ENCODE assay signal across 27 cellular contexts in genomic region chr14:60344751-60345150, GRCh38.
"Had no signal": no experiment of that assay in that cellular context is flagged by ENCODE, and none has a peak within 500 bp of the region (broad histone marks: within the 10 kb centered on the region; RNA-seq: fewer than 3 reads in every experiment).

No MANE protein-coding gene starts in this region.

- DNase-seq: activated B cell treated with CpG ODN at 0.5 μM for 24 hours; activated CD4-positive, alpha-beta memory T cell treated with anti-CD3 and anti-CD28 coated beads, Interleukin-2, amount 10 ng/mL, durations not matched to agents 7 days and 5 days; activated CD4-positive, alpha-beta T cell treated with anti-CD3 and anti-CD28 coated beads, Interleukin-2, amount 10 ng/mL, durations not matched to agents 7 days and 5 days; activated CD4-positive, alpha-beta T cell treated with anti-CD3 and anti-CD28 coated beads, Interleukin-2, amount 50 U/mL, for 4 hours; activated effector memory CD4-positive, alpha-beta T cell treated with Interleukin-2 at 50 U/mL for 16 hours; activated gamma-delta T cell treated with Interleukin-2 at 50 U/mL for 16 hours; activated naive CD4-positive, alpha-beta T cell treated with anti-CD3 and anti-CD28 coated beads, Interleukin-2, amount 50 U/mL, for 16 hours; activated naive CD4-positive, alpha-beta T cell treated with Interleukin-2 at 50 U/mL for 16 hours; activated T-cell treated with anti-CD3 and anti-CD28 coated beads, Interleukin-2, amount 50 U/mL, for 4 hours; amniotic stem cell; anterior cingulate cortex; caudate nucleus; cortex of kidney; dermis blood vessel endothelial cell; effector CD4-positive, alpha-beta T cell; effector memory CD8-positive, alpha-beta T cell; foreskin keratinocyte; gastrocnemius medialis; glutamatergic neuron; heart left ventricle; T-helper 1 cell; T-helper 17 cell; T1000; WERI-Rb-1 had no signal

- H3K27me3 ChIP-seq: esophagus muscularis mucosa, gastrocnemius medialis, heart left ventricle had no signal

- H3K9me3 ChIP-seq: esophagus muscularis mucosa, gastrocnemius medialis, heart left ventricle had no signal

- H3K36me3 ChIP-seq: esophagus muscularis mucosa, gastrocnemius medialis, heart left ventricle, WERI-Rb-1 had no signal

- FAIRE-seq: astrocyte, colon had no signal

- H3K4me1 ChIP-seq: esophagus muscularis mucosa, foreskin keratinocyte, heart left ventricle had no signal

- H3K27ac ChIP-seq: esophagus muscularis mucosa, foreskin keratinocyte, gastrocnemius medialis, heart left ventricle, WERI-Rb-1 had no signal

- H3K4me3 ChIP-seq: esophagus muscularis mucosa, gastrocnemius medialis, heart left ventricle had no signal
